In genomic region chr14:69118313-69118712, GRCh38 we compare ENCODE assay signal across 19 cellular contexts.
"Had no signal": no experiment of that assay in that cellular context is flagged by ENCODE, and none has a peak within 500 bp of the region (broad histone marks: within the 10 kb centered on the region; RNA-seq: fewer than 3 reads in every experiment).

No MANE protein-coding gene starts in this region.

- ATAC-seq: activated CD8-positive, alpha-beta memory T cell treated with anti-CD3 and anti-CD28 coated beads, Interleukin-2, amount 10 ng/mL, durations not matched to agents 7 days and 5 days; lower lobe of right lung; upper lobe of right lung had no signal

- H3K27me3 Mint-ChIP-seq: activated CD8-positive, alpha-beta memory T cell treated with anti-CD3 and anti-CD28 coated beads, Interleukin-2, amount 10 ng/mL, durations not matched to agents 7 days and 5 days had no signal

- DNase-seq: activated CD4-positive, alpha-beta T cell treated with anti-CD3 and anti-CD28 coated beads, Interleukin-2, amount 50 U/mL, for 48 hours; activated CD8-positive, alpha-beta memory T cell treated with anti-CD3 and anti-CD28 coated beads, Interleukin-2, amount 10 ng/mL, durations not matched to agents 7 days and 5 days; activated effector memory CD4-positive, alpha-beta T cell treated with anti-CD3 and anti-CD28 coated beads, Interleukin-2, amount 50 U/mL, for 16 hours; erythroblast; foreskin melanocyte; hypothalamus; islet precursor cell; lower lobe of right lung; T-helper 2 cell; upper lobe of right lung; WERI-Rb-1 had no signal

- H3K36me3 ChIP-seq: breast epithelium, prostate gland had no signal

- H3K9me3 ChIP-seq: ascending aorta, breast epithelium, lower lobe of right lung, prostate gland, right atrium auricular region, SJSA1, thoracic aorta, upper lobe of right lung had no signal

- H3K27ac ChIP-seq: ascending aorta, breast epithelium, coronary artery, lower lobe of right lung, prostate gland, right atrium auricular region, SJSA1, skin epidermis, thoracic aorta, upper lobe of right lung, WERI-Rb-1 had no signal

- H3K4me3 Mint-ChIP-seq: activated CD8-positive, alpha-beta memory T cell treated with anti-CD3 and anti-CD28 coated beads, Interleukin-2, amount 10 ng/mL, durations not matched to agents 7 days and 5 days had no signal

- H3K27ac Mint-ChIP-seq: activated CD8-positive, alpha-beta memory T cell treated with anti-CD3 and anti-CD28 coated beads, Interleukin-2, amount 10 ng/mL, durations not matched to agents 7 days and 5 days had no signal

- H3K4me1 ChIP-seq: ascending aorta, breast epithelium, lower lobe of right lung, prostate gland, SJSA1, upper lobe of right lung had no signal

- H3K4me3 ChIP-seq: ascending aorta, breast epithelium, coronary artery, lower lobe of right lung, prostate gland, right atrium auricular region, SJSA1, skin epidermis, thoracic aorta, upper lobe of right lung had no signal

- H3K27me3 ChIP-seq: ascending aorta, breast epithelium, right atrium auricular region, SJSA1, upper lobe of right lung had no signal
